31 cellular contexts compared by ENCODE assay signal in genomic region chr13:112325142-112325808, GRCh38. TPM values are rescaled to one million over a fixed set of nuclear protein-coding genes. Genes with fewer than 3 reads are reported as not detected.
DNase-seq lines count a peak whose midpoint lies in the region; ATAC-seq lines count a peak whose summit lies in the region.
"Had no signal": no experiment of that assay in that cellular context is flagged by ENCODE, and none has a peak within 500 bp of the region (broad histone marks: within the 10 kb centered on the region; RNA-seq: fewer than 3 reads in every experiment).

No MANE protein-coding gene starts in this region.

- H4K91ac ChIP-seq in neuronal stem cell (ENCODE audit: low read depth, low read length, poor library complexity) = no peak overlapping the region

- no peak for ATAC-seq in left ventricle myocardium superior
- ATAC-seq: HCT116, K562, T-cell had no signal

- H3K9me3 ChIP-seq in neuronal stem cell (replicated peaks in 1 of 2; ENCODE audit: control insufficient read depth in 2 of 2, insufficient read depth in 1 of 2, low read depth in 1 of 2, low read length in 2 of 2) = peaks cover 0 to 2% of the 10 kb centered on the region in 2 donors
- H3K9me3 ChIP-seq: BE2C had no signal

- peaks cover 1 to 7% of the 10 kb centered on the region in 2 donors for H3K36me3 ChIP-seq in neuronal stem cell (replicated peaks in 1 of 2; ENCODE audit: control insufficient read depth in 2 of 2, insufficient read depth in 2 of 2, low read length in 2 of 2)
- H3K36me3 ChIP-seq: BE2C had no signal

- intact Hi-C loops in left ventricle myocardium superior (cut with micrococcal nuclease) = no loop called here

- H3K18ac ChIP-seq in neuronal stem cell (ENCODE audit: low read length) = peak overlapping the region; percentile 73

- DNase-seq in NCI-H748 (lab: John Stamatoyannopoulos, UW; ENCODE audit: unreplicated experiment) = peak; percentile 15
- no peak for DNase-seq in NCI-H748 treated with DMSO at 0.1 percent for 48 hours (lab: John Stamatoyannopoulos, UW)
- peak; percentile 82 for DNase-seq in NCI-H69 (lab: John Stamatoyannopoulos, UW)
- DNase-seq in islet precursor cell = peak; percentile 40
- DNase-seq in neuronal stem cell (ENCODE audit: low spot score) = no peak
- no peak for DNase-seq in medulla oblongata (ENCODE audit: extremely low spot score)
- DNase-seq in left ventricle myocardium superior = no peak
- DNase-seq in DMS79 (lab: John Stamatoyannopoulos, UW) = no peak
- DNase-seq: 8988T; ACHN; BE2C; CD8-positive, alpha-beta memory T cell; DMS153; Kasumi-1; NCI-H1105; NCI-H187; NCI-H2081 treated with DMSO at 0.1 percent for 48 hours; NCI-H2171; NCI-H226; NCI-H510A; SHP77; T-cell had no signal

- peak overlapping the region; percentile 51 for H2BK12ac ChIP-seq in neuronal stem cell (ENCODE audit: low read length)

- H2AK5ac ChIP-seq in neuronal stem cell (ENCODE audit: low read depth, low read length) = no peak overlapping the region

- H3K4me3 ChIP-seq in neuronal stem cell (ENCODE audit: low read length in 2 of 2) = no peak overlapping the region
- H3K4me3 ChIP-seq: GM23248, K562 had no signal

- peaks cover 6 to 9% of the 10 kb centered on the region in 2 donors for H3K4me1 ChIP-seq in neuronal stem cell (ENCODE audit: control insufficient read depth in 2 of 2, insufficient read depth in 1 of 2, low read depth in 1 of 2, low read length in 2 of 2)
- H3K4me1 ChIP-seq: BE2C had no signal

- no peak overlapping the region for H3K9ac ChIP-seq in neuronal stem cell (ENCODE audit: low read depth, low read length, poor library complexity)
- H3K9ac ChIP-seq: GM23248 had no signal

- H2AFZ ChIP-seq in neuronal stem cell (ENCODE audit: low read length) = peak overlapping the region; percentile 67
- H2AFZ ChIP-seq: GM23248 had no signal

- no peak overlapping the region for H2BK120ac ChIP-seq in neuronal stem cell (ENCODE audit: low read depth, low read length)

- no peak overlapping the region for H3K4ac ChIP-seq in neuronal stem cell (ENCODE audit: low read length)

- H3K79me1 ChIP-seq in neuronal stem cell (ENCODE audit: low read depth, low read length) = no peaks in the 10 kb centered on the region

- no peak overlapping the region for H3K27ac ChIP-seq in neuronal stem cell (replicated peaks; ENCODE audit: low read length)
- H3K27ac ChIP-seq: GM23248, RWPE1 had no signal

- H3K27me3 ChIP-seq in neuronal stem cell (ENCODE audit: control insufficient read depth in 3 of 3, insufficient read depth in 3 of 3, low read depth in 1 of 3, low read length in 3 of 3) = peaks cover 0 to 3% (median 0%) of the 10 kb centered on the region in 3 experiments

- no peak overlapping the region for H3K4me2 ChIP-seq in neuronal stem cell (ENCODE audit: insufficient read depth, low read length, poor library complexity, severe bottlenecking)

- H2BK5ac ChIP-seq in neuronal stem cell (ENCODE audit: low read length) = no peak overlapping the region

- no CpG with 5 or more reads among the region's 26 CpGs for WGBS in neuronal stem cell (ENCODE audit: extremely low coverage in 2 of 2, insufficient read length in 2 of 2, insufficient replicate concordance in 1 of 2), 2 donors

- peak overlapping the region; percentile 50 for H3K23ac ChIP-seq in neuronal stem cell (ENCODE audit: low read depth, low read length, poor library complexity)

- no peak overlapping the region for H4K8ac ChIP-seq in neuronal stem cell (ENCODE audit: low read depth, low read length)

- peak overlapping the region; percentile 22 for H2BK15ac ChIP-seq in neuronal stem cell (ENCODE audit: low read length)

- H3K14ac ChIP-seq in neuronal stem cell (ENCODE audit: low read length) = no peak overlapping the region

RNA-seq across cellular contexts. Expression of gene SPACA7, which starts 50.9 kb away (rescaled TPM):
- not detected for polyA plus RNA-seq in neuronal stem cell (2013, experiment 1 of 2)
- not detected for polyA plus RNA-seq in neuronal stem cell (2013, experiment 2 of 2)
- not detected for total RNA-seq in left ventricle myocardium superior
- total RNA-seq: CD8-positive, alpha-beta memory T cell; G401; GM23248; HT-29; K562; M059J; SK-MEL-5; T-cell had no signal
- polyA plus RNA-seq: CD14-positive monocyte; CD8-positive, alpha-beta memory T cell; GM23248; K562 had no signal

Comparison
In these comparisons a context has a peak if more than half of its experiments do, and no peak if none do; other contexts are left out.
1. DNase-seq: peak in NCI-H748 (single experiment), NCI-H69 (single experiment) and islet precursor cell (single experiment); none in NCI-H748 treated with DMSO at 0.1 percent for 48 hours (single experiment), neuronal stem cell (single experiment), medulla oblongata (single experiment), left ventricle myocardium superior (single experiment) and DMS79 (single experiment).